In the genomic region with DNA sequence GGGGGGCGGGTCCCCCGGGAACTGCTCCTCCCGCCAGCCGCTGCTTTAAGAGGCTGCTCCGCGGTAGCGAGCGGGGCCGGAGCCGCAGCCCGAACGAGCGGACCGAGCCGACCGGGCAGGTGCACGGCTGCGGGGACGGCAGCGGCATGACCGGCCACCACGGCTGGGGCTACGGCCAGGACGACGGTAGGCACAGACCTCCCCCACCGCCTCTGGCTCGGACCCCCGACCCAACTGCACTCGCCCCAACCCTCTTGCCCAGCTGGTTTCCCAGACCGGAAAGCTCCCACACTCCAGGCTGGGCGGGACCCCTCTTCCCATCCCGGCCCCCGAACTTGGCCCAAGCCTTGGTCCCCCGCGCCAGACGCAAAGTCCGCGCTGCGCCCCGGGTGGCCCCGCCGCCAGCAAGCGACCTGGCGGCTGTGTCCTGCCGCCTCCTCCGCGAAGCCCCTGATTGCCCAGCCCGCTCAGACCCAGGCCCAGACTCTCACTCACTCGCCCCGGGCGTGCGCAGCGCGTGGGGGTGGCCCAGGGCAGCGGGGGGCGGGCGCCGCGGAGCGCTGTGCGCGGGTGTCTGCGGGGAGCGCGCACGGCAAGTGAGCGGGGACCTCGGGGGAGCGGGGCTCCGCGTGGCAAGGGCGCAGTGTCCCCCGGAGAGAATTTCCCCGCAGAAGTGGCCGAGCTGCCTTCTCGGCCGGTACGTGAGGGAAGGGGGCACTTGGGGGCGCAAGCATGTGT, we compare ENCODE assay signal across 10 cellular contexts. TPM values are rescaled to one million over a fixed set of nuclear protein-coding genes. Genes with fewer than 3 reads are reported as not detected.
DNase-seq lines count a peak whose midpoint lies in the region; ATAC-seq and TF ChIP-seq lines count a peak whose summit lies in the region.
"Had no signal": no experiment of that assay in that cellular context is flagged by ENCODE, and none has a peak within 500 bp of the region (broad histone marks: within the 10 kb centered on the region; RNA-seq: fewer than 3 reads in every experiment).

A gene (plus strand): TSS at position 73 of the 738 bp plus-strand sequence. CDS start 74 bp downstream, at position 147.

- TF ChIP-seq POLR2A in prostate gland (IDR thresholded peaks at IDR 0.05): no peak

- DNase-seq in GM10266 (ENCODE audit: extremely low spot score) (peak; percentile 27), left ventricle myocardium inferior (no peak), prostate gland (ENCODE audit: low spot score) (no peak), Karpas-422 (no peak)

- H3K4me3 ChIP-seq in left ventricle myocardium inferior (peak within 1 kb of the TSS; percentile 67), prostate gland (peak within 1 kb of the TSS; percentile 19 to 40), Karpas-422 (ENCODE audit: low read length) (no peak within 1 kb of the TSS)

- intact Hi-C loops in left ventricle myocardium inferior (cut with micrococcal nuclease): no loop called here
- intact Hi-C loops in prostate gland (cut with DNase I): no loop called here

- H3K4me2 ChIP-seq in Karpas-422 (ENCODE audit: low read depth, low read length, poor library complexity, severe bottlenecking): no peak within 1 kb of the TSS

- no peaks in the 10 kb centered on the region for H3K9me3 ChIP-seq in left ventricle myocardium inferior (replicated peaks)
- no peaks in the 10 kb centered on the region for H3K9me3 ChIP-seq in prostate gland
- H3K9me3 ChIP-seq in Karpas-422 (ENCODE audit: low read length): no peaks in the 10 kb centered on the region

- no peak for ATAC-seq in activated T-helper 17 cell treated with anti-CD3 and anti-CD28 coated beads, Interleukin-2, amount 50 U/mL, for 72 hours (replicated peaks)
- no peak for ATAC-seq in HG03095 (IDR thresholded peaks at IDR 0.05; ENCODE audit: unreplicated experiment)
- no peak for ATAC-seq in GM21526 (IDR thresholded peaks at IDR 0.05; ENCODE audit: low FRiP score, unreplicated experiment)
- no peak for ATAC-seq in HG02571 (IDR thresholded peaks at IDR 0.05; ENCODE audit: unreplicated experiment)

- WGBS in prostate gland: under 1% methylated on average over 29 of the region's 79 CpGs

- H3K27me3 ChIP-seq in left ventricle myocardium inferior (ENCODE audit: low read depth) (peaks cover 62% of the 10 kb centered on the region), prostate gland (replicated peaks; ENCODE audit: insufficient read depth) (peaks cover 5% of the 10 kb centered on the region), Karpas-422 (ENCODE audit: low read length) (no peaks in the 10 kb centered on the region)

- H3K27me3 Mint-ChIP-seq in activated T-helper 17 cell treated with anti-CD3 and anti-CD28 coated beads, Interleukin-2, amount 50 U/mL, for 72 hours: peaks cover 31% of the 10 kb centered on the region

- H3K4me3 Mint-ChIP-seq in activated T-helper 17 cell treated with anti-CD3 and anti-CD28 coated beads, Interleukin-2, amount 50 U/mL, for 72 hours: peak within 1 kb of the TSS; percentile 57

- no peak for TF ChIP-seq CTCF in GM10266 (IDR thresholded peaks at IDR 0.05; ENCODE audit: control insufficient read depth, insufficient read depth, low read depth, missing control alignments)
- no peak for TF ChIP-seq CTCF in left ventricle myocardium inferior (IDR thresholded peaks at IDR 0.05; ENCODE audit: borderline replicate concordance)
- no peak for TF ChIP-seq CTCF in prostate gland (IDR thresholded peaks at IDR 0.05)

- H3K27ac ChIP-seq in left ventricle myocardium inferior (replicated peaks) (no peak within 1 kb of the TSS), prostate gland (no peak within 1 kb of the TSS), Karpas-422 (ENCODE audit: low read length) (no peak within 1 kb of the TSS)

- no peak within 1 kb of the TSS for H2AFZ ChIP-seq in Karpas-422 (ENCODE audit: low read length)

- H3K4me1 ChIP-seq in left ventricle myocardium inferior (peaks cover 19% of the 10 kb centered on the region), prostate gland (replicated peaks) (peaks cover 3% of the 10 kb centered on the region), Karpas-422 (ENCODE audit: low read length) (peaks cover 7% of the 10 kb centered on the region)

- H3K9ac ChIP-seq in Karpas-422 (ENCODE audit: low read length): no peak within 1 kb of the TSS

- H3K36me3 Mint-ChIP-seq in activated T-helper 17 cell treated with anti-CD3 and anti-CD28 coated beads, Interleukin-2, amount 50 U/mL, for 72 hours (ENCODE audit: low read depth): no peaks in the 10 kb centered on the region

- no peaks in the 10 kb centered on the region for H3K9me2 ChIP-seq in Karpas-422 (replicated peaks; ENCODE audit: insufficient read depth, low read length)

- H3K27ac Mint-ChIP-seq in activated T-helper 17 cell treated with anti-CD3 and anti-CD28 coated beads, Interleukin-2, amount 50 U/mL, for 72 hours: no peak within 1 kb of the TSS

- no peaks in the 10 kb centered on the region for H4K20me1 ChIP-seq in Karpas-422 (ENCODE audit: insufficient read depth, low read depth, low read length)

- H3K4me1 Mint-ChIP-seq in activated T-helper 17 cell treated with anti-CD3 and anti-CD28 coated beads, Interleukin-2, amount 50 U/mL, for 72 hours: no peaks in the 10 kb centered on the region

- no peaks in the 10 kb centered on the region for H3K36me3 ChIP-seq in left ventricle myocardium inferior
- no peaks in the 10 kb centered on the region for H3K36me3 ChIP-seq in prostate gland
- H3K36me3 ChIP-seq in Karpas-422 (ENCODE audit: insufficient read depth, low read length): no peaks in the 10 kb centered on the region

- no peaks in the 10 kb centered on the region for H3K79me2 ChIP-seq in Karpas-422 (ENCODE audit: low read length)

- no peaks in the 10 kb centered on the region for H3K9me3 Mint-ChIP-seq in activated T-helper 17 cell treated with anti-CD3 and anti-CD28 coated beads, Interleukin-2, amount 50 U/mL, for 72 hours

RNA-seq across cellular contexts. Expression of the gene that starts here (rescaled TPM):
- total RNA-seq in activated T-helper 17 cell treated with anti-CD3 and anti-CD28 coated beads, Interleukin-2, amount 50 U/mL, for 72 hours: not detected
- not detected for total RNA-seq in left ventricle myocardium inferior
- total RNA-seq in prostate gland: 1 to 10 TPM in 1 of 2 donors, not detected in 1; 1.9 TPM
- total RNA-seq in Karpas-422 (2014; rRNA removed; shearing (Covaris generic); ENCODE audit: low replicate concordance): not detected in 2 replicates
- total RNA-seq: lung microvascular endothelial cell, SK-MEL-5 had no signal
